13 cellular contexts compared by ENCODE assay signal in the genomic region with DNA sequence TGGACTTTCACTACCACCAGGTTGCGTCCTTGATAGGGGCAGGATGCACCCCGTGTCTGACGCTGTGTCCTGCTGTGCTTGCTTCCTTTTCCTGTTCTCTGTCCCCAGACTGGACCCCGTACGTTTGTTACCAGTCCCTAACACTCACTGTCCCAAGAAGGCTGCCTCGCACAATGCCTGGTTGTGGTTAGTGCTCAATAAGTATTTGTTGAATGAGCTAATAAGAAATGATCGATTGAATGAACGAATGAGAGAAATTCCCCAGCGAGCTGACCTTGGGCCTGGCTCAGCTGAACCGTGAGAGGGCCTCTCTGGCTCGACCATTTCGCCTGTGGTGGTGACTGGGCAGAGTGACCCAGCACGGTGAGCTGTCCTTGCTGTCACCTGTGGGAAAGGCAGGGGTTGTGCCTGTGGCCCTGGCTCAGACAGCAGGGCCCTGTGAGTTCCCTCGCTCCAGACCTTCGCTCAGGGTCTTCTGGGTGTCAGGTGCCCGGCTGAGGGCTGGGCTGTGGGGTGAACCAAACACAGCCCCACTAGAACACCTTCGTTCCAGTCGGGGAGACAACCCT.
"Had no signal": no experiment of that assay in that cellular context is flagged by ENCODE, and none has a peak within 500 bp of the region (broad histone marks: within the 10 kb centered on the region; RNA-seq: fewer than 3 reads in every experiment).

No MANE protein-coding gene starts in this region.

- H3K27ac Mint-ChIP-seq: activated CD4-positive, alpha-beta memory T cell treated with anti-CD3 and anti-CD28 coated beads, Interleukin-2, amount 10 ng/mL, durations not matched to agents 7 days and 5 days; activated T-cell treated with anti-CD3 and anti-CD28 coated beads, Interleukin-2, amount 50 U/mL, for 72 hours; T-helper 2 cell treated with Interferon-gamma antibody and Interleukin-4, amounts not matched to agents 5 μg/mL and 100 μg/mL, for 36 hours had no signal

- H3K4me3 ChIP-seq: gastrocnemius medialis, lower lobe of right lung, tibial artery had no signal

- H3K27me3 Mint-ChIP-seq: activated CD4-positive, alpha-beta memory T cell treated with anti-CD3 and anti-CD28 coated beads, Interleukin-2, amount 10 ng/mL, durations not matched to agents 7 days and 5 days; activated naive CD8-positive, alpha-beta T cell treated with anti-CD3 and anti-CD28 coated beads, Interleukin-2, amount 10 ng/mL, durations not matched to agents 7 days and 5 days; naive thymus-derived CD4-positive, alpha-beta T cell had no signal

- ATAC-seq: activated T-cell treated with anti-CD3 and anti-CD28 coated beads, Interleukin-2, amount 50 U/mL, for 72 hours; gastrocnemius medialis; lower lobe of right lung; naive thymus-derived CD4-positive, alpha-beta T cell had no signal

- H3K4me3 Mint-ChIP-seq: activated CD4-positive, alpha-beta memory T cell treated with anti-CD3 and anti-CD28 coated beads, Interleukin-2, amount 10 ng/mL, durations not matched to agents 7 days and 5 days; activated naive CD8-positive, alpha-beta T cell treated with anti-CD3 and anti-CD28 coated beads, Interleukin-2, amount 10 ng/mL, durations not matched to agents 7 days and 5 days; activated T-cell treated with anti-CD3 and anti-CD28 coated beads, Interleukin-2, amount 50 U/mL, for 72 hours; T-helper 2 cell treated with Interferon-gamma antibody and Interleukin-4, amounts not matched to agents 5 μg/mL and 100 μg/mL, for 36 hours had no signal

- H3K9me3 Mint-ChIP-seq: activated CD4-positive, alpha-beta memory T cell treated with anti-CD3 and anti-CD28 coated beads, Interleukin-2, amount 10 ng/mL, durations not matched to agents 7 days and 5 days; activated naive CD8-positive, alpha-beta T cell treated with anti-CD3 and anti-CD28 coated beads, Interleukin-2, amount 10 ng/mL, durations not matched to agents 7 days and 5 days; naive thymus-derived CD4-positive, alpha-beta T cell; T-helper 2 cell treated with Interferon-gamma antibody and Interleukin-4, amounts not matched to agents 5 μg/mL and 100 μg/mL, for 36 hours had no signal

- H3K27ac ChIP-seq: gastrocnemius medialis, lower lobe of right lung, tibial artery had no signal

- DNase-seq: activated CD4-positive, alpha-beta memory T cell treated with anti-CD3 and anti-CD28 coated beads, Interleukin-2, amount 10 ng/mL, durations not matched to agents 7 days and 5 days; activated CD4-positive, alpha-beta T cell treated with anti-CD3 and anti-CD28 coated beads for 1 hour; activated CD8-positive, alpha-beta memory T cell treated with anti-CD3 and anti-CD28 coated beads, Interleukin-2, amount 50 U/mL, for 4 hours; activated naive CD8-positive, alpha-beta T cell treated with anti-CD3 and anti-CD28 coated beads, Interleukin-2, amount 10 ng/mL, durations not matched to agents 7 days and 5 days; activated T-cell treated with anti-CD3 and anti-CD28 coated beads, Interleukin-2, amount 50 U/mL, for 72 hours; aorta; gastrocnemius medialis; lower lobe of right lung; naive thymus-derived CD4-positive, alpha-beta T cell; nucleus accumbens; stimulated activated CD4-positive, alpha-beta T cell treated with anti-CD3 and anti-CD28 coated beads, Interleukin-4, amount 100 ng/mL, for 24 hours had no signal

- H3K36me3 ChIP-seq: gastrocnemius medialis, lower lobe of right lung, tibial artery had no signal

- H3K9me3 ChIP-seq: gastrocnemius medialis, lower lobe of right lung, tibial artery had no signal

- H3K27me3 ChIP-seq: gastrocnemius medialis, tibial artery had no signal

- H3K4me1 ChIP-seq: gastrocnemius medialis had no signal
